Comparison of ENCODE assay signal across 8 cellular contexts in genomic region chr13:32314968-32315254, GRCh38. TPM values are rescaled to one million over a fixed set of nuclear protein-coding genes. Genes with fewer than 3 reads are reported as not detected.
DNase-seq lines count a peak whose midpoint lies in the region; ATAC-seq and TF ChIP-seq lines count a peak whose summit lies in the region.

No MANE protein-coding gene starts in this region.

- peak; percentile 40 for DNase-seq in DMS79 treated with DMSO at 0.1 percent for 48 hours (lab: John Stamatoyannopoulos, UW)
- DNase-seq in activated B cell treated with CpG ODN at 0.5 μM for 24 hours = no peak
- peak; percentile 64 for DNase-seq in dermis blood vessel endothelial cell
- peak in 1 of 2 donors; percentile 63 for DNase-seq in memory B cell (ENCODE audit: low spot score in 2 of 2)
- peak; percentile 16 for DNase-seq in stimulated activated CD8-positive, alpha-beta memory T cell treated with anti-CD3 and anti-CD28 coated beads, Interleukin-7, amount 100 ng/mL, for 24 hours (ENCODE audit: low read depth)
- no peak for DNase-seq in posterior cingulate gyrus

- intact Hi-C loops in activated B cell treated with CpG ODN at 0.5 μM for 24 hours (cut with micrococcal nuclease) = loop anchor here (1.0 to 10.0 kb wide), 12 partner anchors 113 to 1502 kb away; partner anchors contain the start of genes B3GLCT, FRY, N4BP2L1 and N4BP2L2
- intact Hi-C loops in posterior cingulate gyrus (cut with DNase I) = loop anchor here (10.0 kb wide), 2 partner anchors 110 to 220 kb away; partner anchors contain the start of genes N4BP2L1 and N4BP2L2

- H3K9me3 Mint-ChIP-seq in activated B cell treated with CpG ODN at 0.5 μM for 24 hours (no peaks in the 10 kb centered on the region), memory B cell (no peaks in the 10 kb centered on the region)

- CTCF ChIA-PET in activated B cell treated with CpG ODN at 0.5 μM for 24 hours (lab: Charles Lee) = interaction anchor here (0.7 to 4.1 kb wide), 8 partner anchors 9 to 1229 kb away, joined by 3 to 17 read pairs (median 3); partner anchors contain the start of genes N4BP2L1 and PDS5B

- H3K27ac Mint-ChIP-seq in activated B cell treated with CpG ODN at 0.5 μM for 24 hours = peak overlapping the region; percentile 100
- peak overlapping the region; percentile 100 for H3K27ac Mint-ChIP-seq in memory B cell

- POLR2A ChIA-PET in activated B cell treated with CpG ODN at 0.5 μM for 24 hours (lab: Charles Lee) = interaction anchor here (0.6 to 3.8 kb wide), 27 partner anchors 8 to 1228 kb away, joined by 3 to 64 read pairs (median 4); partner anchors contain the start of genes FRY, N4BP2L1, N4BP2L2 and PDS5B

- peak overlapping the region; percentile 88 for H3K27ac ChIP-seq in KOPT-K1 (ENCODE audit: low read depth, low read length, poor library complexity, severe bottlenecking)

- H3K4me1 Mint-ChIP-seq in activated B cell treated with CpG ODN at 0.5 μM for 24 hours (peaks cover 18% of the 10 kb centered on the region), memory B cell (peaks cover 8% of the 10 kb centered on the region)

- H3K27me3 Mint-ChIP-seq in activated B cell treated with CpG ODN at 0.5 μM for 24 hours = no peaks in the 10 kb centered on the region
- H3K27me3 Mint-ChIP-seq in memory B cell = no peaks in the 10 kb centered on the region

- no peak for TF ChIP-seq CTCF in activated B cell treated with CpG ODN at 0.5 μM for 24 hours (IDR thresholded peaks at IDR 0.05)

- peaks cover 26% of the 10 kb centered on the region for H3K36me3 ChIP-seq in KOPT-K1 (ENCODE audit: insufficient read depth, low read length)

- H3K9me3 ChIP-seq in KOPT-K1 (ENCODE audit: insufficient read depth, low read length, poor library complexity, severe bottlenecking) = no peaks in the 10 kb centered on the region

- H3K4me3 Mint-ChIP-seq in activated B cell treated with CpG ODN at 0.5 μM for 24 hours (peak overlapping the region; percentile 94), memory B cell (peak overlapping the region; percentile 98)

- ATAC-seq in GM21529 (IDR thresholded peaks at IDR 0.05; ENCODE audit: unreplicated experiment) = peak; percentile 11
- peak; percentile 70 for ATAC-seq in activated B cell treated with CpG ODN at 0.5 μM for 24 hours (ENCODE audit: low read depth)
- ATAC-seq in memory B cell (ENCODE audit: low read depth) = peak; percentile 64

- peaks cover 11% of the 10 kb centered on the region for H3K36me3 Mint-ChIP-seq in activated B cell treated with CpG ODN at 0.5 μM for 24 hours (ENCODE audit: low read depth)
- H3K36me3 Mint-ChIP-seq in memory B cell = no peaks in the 10 kb centered on the region

RNA-seq across cellular contexts. Expression of gene ZAR1L, which starts 0.3 kb away (rescaled TPM):
- total RNA-seq in activated B cell treated with CpG ODN at 0.5 μM for 24 hours (not detected in 2 replicates), dermis blood vessel endothelial cell (not detected in 2 replicates)

RNA-seq across cellular contexts. Expression of gene BRCA2, which starts 0.4 kb away (rescaled TPM):
- total RNA-seq in activated B cell treated with CpG ODN at 0.5 μM for 24 hours (4.5 and 6.6 TPM in 2 replicates), dermis blood vessel endothelial cell (4.6 and 13.2 TPM in 2 replicates)

Comparison
In these comparisons a context has a peak if more than half of its experiments do, and no peak if none do; other contexts are left out.
1. DNase-seq: peak in DMS79 treated with DMSO at 0.1 percent for 48 hours (single experiment), dermis blood vessel endothelial cell (single experiment) and stimulated activated CD8-positive, alpha-beta memory T cell treated with anti-CD3 and anti-CD28 coated beads, Interleukin-7, amount 100 ng/mL, for 24 hours (single experiment); none in activated B cell treated with CpG ODN at 0.5 μM for 24 hours (single experiment) and posterior cingulate gyrus (0 of 10).
2. ATAC-seq: peak in every context shown above with its lines; median percentile 70 in activated B cell treated with CpG ODN at 0.5 μM for 24 hours; 64 in memory B cell; 11 in GM21529.